In genomic region chr6:81969011-81969410, GRCh38 we compare ENCODE assay signal across 1 cellular context.
TF ChIP-seq lines count a peak whose summit lies in the region.

No MANE protein-coding gene starts in this region.

TF ChIP-seq in SK-N-SH, 30 proteins besides CTCF, POLR2A, EP300 and RAD21 (continued from another document):
- TF ChIP-seq PBX3 (IDR thresholded peaks at IDR 0.05) (no peak), REST (IDR thresholded peaks at IDR 0.05; ENCODE audit: low read depth, low read length) (no peak), FOSL2 (IDR thresholded peaks at IDR 0.05; ENCODE audit: borderline replicate concordance, low read depth) (no peak), USF1 (IDR thresholded peaks at IDR 0.05; ENCODE audit: borderline replicate concordance, low read depth) (no peak), TCF12 (IDR thresholded peaks at IDR 0.05) (no peak), YY1 (IDR thresholded peaks at IDR 0.05; ENCODE audit: low read depth) (no peak), MAX (IDR thresholded peaks at IDR 0.05; ENCODE audit: low read depth) (no peak), RCOR1 (IDR thresholded peaks at IDR 0.05; ENCODE audit: low read length) (no peak), GABPA (IDR thresholded peaks at IDR 0.05; ENCODE audit: low read depth) (no peak), SMC3 (IDR thresholded peaks at IDR 0.05; ENCODE audit: low read depth, low read length) (no peak), POLR2AphosphoS5 (IDR thresholded peaks at IDR 0.05; ENCODE audit: low read depth, low read length) (no peak)
TF ChIP-seq in SK-N-SH: peak in this region for 0.
